In the genomic region with DNA sequence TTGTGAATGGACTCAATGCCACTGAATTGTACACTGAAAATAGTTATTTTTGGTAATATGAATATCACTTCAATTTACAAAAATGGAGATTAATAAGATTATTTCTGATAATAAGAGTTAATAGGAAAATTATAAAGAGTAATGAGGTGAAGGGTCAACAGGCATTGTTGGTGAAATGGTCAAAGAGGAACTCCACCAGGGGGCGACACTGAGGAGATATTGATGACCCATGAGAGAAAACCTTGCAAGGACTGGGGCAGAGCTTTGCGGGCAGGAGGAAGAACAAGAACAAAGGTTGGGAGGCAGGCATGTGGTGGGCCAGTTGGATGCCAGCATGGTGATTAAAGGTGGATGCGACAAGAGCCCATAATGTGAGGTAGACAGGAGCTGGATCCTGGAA, we compare ENCODE assay signal across 10 cellular contexts.
A peak's percentile ranks its signal among the peaks of the same experiment; 100 is the strongest.
DNase-seq lines count a peak whose midpoint lies in the region; ATAC-seq, FAIRE-seq and TF ChIP-seq lines count a peak whose summit lies in the region.
"Had no signal": no experiment of that assay in that cellular context is flagged by ENCODE, and none has a peak within 500 bp of the region (broad histone marks: within the 10 kb centered on the region; RNA-seq: fewer than 3 reads in every experiment).

No MANE protein-coding gene starts in this region.

- BruUV-seq in PC-9 (replicated peaks; lab: Mats Ljungman, UMichigan) = no TSS peak

- no peaks in the 10 kb centered on the region for H3F3A ChIP-seq in PC-9 (ENCODE audit: insufficient read depth, low read depth)

- H3K36me3 ChIP-seq in BJ (ENCODE audit: control insufficient read depth, insufficient read depth, low read length) (no peaks in the 10 kb centered on the region), PC-9 (ENCODE audit: low read depth) (no peaks in the 10 kb centered on the region)

- DNase-seq in BJ (ENCODE audit: low read depth) = no peak
- no peak for DNase-seq in GM10248 (ENCODE audit: extremely low spot score)
- no peak for DNase-seq in PC-9
- DNase-seq in germinal center (ENCODE audit: low spot score) = peak; percentile 28
- DNase-seq in RKO (ENCODE audit: low spot score) = no peak
- no peak for DNase-seq in GM19239 (ENCODE audit: insufficient read length, low spot score)
- DNase-seq in NCI-H510A treated with DMSO at 0.1 percent for 48 hours (lab: John Stamatoyannopoulos, UW) = no peak

- no peak for FAIRE-seq in GM19239 (lab: Jason Lieb, UNC)
- FAIRE-seq: bronchial epithelial cell had no signal

- ATAC-seq in GM21825 (IDR thresholded peaks at IDR 0.05; ENCODE audit: unreplicated experiment) = no peak
- ATAC-seq: mucosa of descending colon had no signal

- no peak overlapping the region for H2AFZ ChIP-seq in PC-9

- H3K9me3 ChIP-seq in PC-9 (ENCODE audit: insufficient read depth, low read depth) = no peaks in the 10 kb centered on the region
- H3K9me3 ChIP-seq: mucosa of descending colon had no signal

- no peak overlapping the region for H3K4me3 ChIP-seq in BJ (ENCODE audit: low read depth, low read length)
- H3K4me3 ChIP-seq in PC-9 = no peak overlapping the region
- H3K4me3 ChIP-seq: mucosa of descending colon had no signal

- no peaks in the 10 kb centered on the region for H3K79me2 ChIP-seq in PC-9 (ENCODE audit: low read depth)

- intact Hi-C loops in PC-9 (cut with micrococcal nuclease; ENCODE audit: unreplicated experiment) = loop anchor here (5.0 kb wide), 1 partner anchor 48 kb away; no protein-coding TSS in a partner anchor

- H3K27me3 ChIP-seq in BJ (ENCODE audit: control insufficient read depth, insufficient read depth, low read length) (no peaks in the 10 kb centered on the region), PC-9 (ENCODE audit: insufficient read depth, low read depth) (no peaks in the 10 kb centered on the region)

- no peaks in the 10 kb centered on the region for H4K20me1 ChIP-seq in PC-9 (ENCODE audit: insufficient read depth)

- TF ChIP-seq CTCF in BJ (IDR thresholded peaks at IDR 0.05; ENCODE audit: insufficient read depth, low read depth, low read length) (peak; percentile 28; the same call in 1 of the 2 replicates), GM10248 (IDR thresholded peaks at IDR 0.05; ENCODE audit: control extremely low read depth, extremely low read depth, low read depth, missing control alignments) (peak; percentile 24), PC-9 (conservative IDR thresholded peaks at IDR 0.05) (peak; percentile 51)

- CTCF ChIA-PET in BJ (lab: Yijun Ruan, JAX) = interaction anchor here (1.2 to 1.5 kb wide), 3 partner anchors 10 to 31 kb away, joined by 3 to 7 read pairs (median 6); no protein-coding TSS in a partner anchor
- CTCF ChIA-PET in GM10248 (lab: Yijun Ruan, JAX) = interaction anchor here (0.9 to 4.8 kb wide), 6 partner anchors 9 to 34 kb away, joined by 3 to 17 read pairs (median 6); no protein-coding TSS in a partner anchor
- CTCF ChIA-PET in PC-9 (lab: Charles Lee) = no interaction called here

- POLR2A ChIA-PET in BJ (lab: Charles Lee) = no interaction called here
- POLR2A ChIA-PET in GM10248 (lab: Yijun Ruan, JAX) = no interaction called here
- POLR2A ChIA-PET in PC-9 (lab: Charles Lee; ENCODE audit: unreplicated experiment) = no interaction called here

- no peaks in the 10 kb centered on the region for H3K9me2 ChIP-seq in PC-9 (ENCODE audit: insufficient read depth)

- no peak overlapping the region for H3K27ac ChIP-seq in PC-9

- no peaks in the 10 kb centered on the region for H3K4me1 ChIP-seq in PC-9 (replicated peaks; ENCODE audit: insufficient read depth)

- no peak overlapping the region for H3K4me2 ChIP-seq in PC-9
